Comparison of ENCODE assay signal across 9 cellular contexts in the genomic region with DNA sequence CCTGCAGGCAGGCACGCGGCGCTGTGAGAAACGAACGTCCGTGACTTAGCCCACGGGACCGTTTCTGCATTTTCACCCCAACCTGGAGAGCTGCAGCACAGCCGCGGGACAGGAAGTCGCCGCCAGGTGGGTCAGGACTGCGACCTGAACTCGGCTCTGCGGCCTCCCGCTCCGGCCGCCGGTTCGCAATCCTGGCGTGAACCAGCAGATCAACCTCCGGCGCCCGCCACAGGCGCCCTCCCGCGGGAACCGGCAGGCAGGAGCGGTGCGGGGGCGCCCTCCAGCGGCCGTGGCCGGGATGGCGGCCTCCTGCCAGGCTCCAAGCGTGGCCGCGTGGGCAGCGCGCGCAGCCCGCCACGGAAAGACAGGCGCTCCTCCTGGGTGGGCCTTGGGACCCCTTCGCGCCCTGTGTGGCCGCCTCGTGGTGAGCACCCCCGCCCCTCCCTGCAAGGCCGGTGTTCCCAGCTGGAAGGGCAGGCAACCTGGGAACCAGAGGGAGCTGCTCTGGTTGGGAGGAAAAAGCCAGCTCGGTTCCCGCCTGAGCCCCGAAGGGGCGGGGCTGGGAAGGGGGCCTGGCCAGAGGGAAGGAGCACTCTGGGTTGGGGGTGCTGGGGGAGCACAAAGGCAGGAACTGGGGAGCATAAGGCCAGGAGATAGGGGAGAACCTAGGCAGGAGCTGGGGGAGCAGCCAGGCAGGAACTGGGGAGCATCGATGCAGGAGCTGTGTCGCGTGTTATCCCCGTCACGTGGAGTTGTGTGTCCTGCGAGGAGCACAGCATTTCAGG. TPM values are rescaled to one million over a fixed set of nuclear protein-coding genes. Genes with fewer than 3 reads are reported as not detected.
DNase-seq lines count a peak whose midpoint lies in the region; ATAC-seq and TF ChIP-seq lines count a peak whose summit lies in the region.
"Had no signal": no experiment of that assay in that cellular context is flagged by ENCODE, and none has a peak within 500 bp of the region (broad histone marks: within the 10 kb centered on the region; RNA-seq: fewer than 3 reads in every experiment).

No MANE protein-coding gene starts in this region.

- in situ Hi-C loops in Panc1 (cut with HindIII; ENCODE audit: low pct_unique_long_range_greater_than_20kb, low sequenced_read_pairs): no loop called here

- intact Hi-C loops in Panc1 (cut with micrococcal nuclease; ENCODE audit: unreplicated experiment) (loop anchor here (10.0 kb wide), 1 partner anchor 230 kb away; no protein-coding TSS in a partner anchor), natural killer cell (cut with micrococcal nuclease) (loop anchor here (1.0 to 5.0 kb wide), 2 partner anchors 231 to 342 kb away; no protein-coding TSS in a partner anchor)

- ATAC-seq in CD4-positive, CD25-positive, alpha-beta regulatory T cell (ENCODE audit: low read depth in 2 of 2): peak; percentile 81 to 84
- ATAC-seq in GM19467 (IDR thresholded peaks at IDR 0.05; ENCODE audit: unreplicated experiment) (peak; percentile 37), Panc1 (peak; percentile 83), natural killer cell (peak; percentile 74 to 92 (median 81))
- peak; percentile 79 for ATAC-seq in stimulated activated memory B cell treated with anti-CD40 and anti-IgM and Interleukin-4, amounts not matched to agents 10 μg/mL and 1 μg/mL and 100 μg/mL, for 72 hours

- CTCF ChIA-PET in Panc1 (lab: Charles Lee): interaction anchor here (0.5 to 1.7 kb wide), 21 partner anchors 12 to 341 kb away, joined by 3 to 8 read pairs (median 4); partner anchors contain the start of gene CEP131

- no TSS peak for BruUV-seq in Panc1 (replicated peaks; lab: Mats Ljungman, UMichigan)

- peaks cover 23% of the 10 kb centered on the region for H3K27me3 Mint-ChIP-seq in CD4-positive, CD25-positive, alpha-beta regulatory T cell
- peaks cover 22 to 24% of the 10 kb centered on the region in 2 donors for H3K27me3 Mint-ChIP-seq in natural killer cell (ENCODE audit: low read depth in 2 of 2)
- H3K27me3 Mint-ChIP-seq in stimulated activated memory B cell treated with anti-CD40 and anti-IgM and Interleukin-4, amounts not matched to agents 10 μg/mL and 1 μg/mL and 100 μg/mL, for 72 hours: peaks cover 54% of the 10 kb centered on the region

- H3K4me3 ChIP-seq in CD4-positive, CD25-positive, alpha-beta regulatory T cell (ENCODE audit: low read depth, low read length): no peak overlapping the region
- peak overlapping the region; percentile 66 for H3K4me3 ChIP-seq in Jurkat, Clone E6-1 (ENCODE audit: low read length)
- peak overlapping the region; percentile 32 to 49 for H3K4me3 ChIP-seq in Panc1 (ENCODE audit: low read depth in 2 of 2, low read length in 2 of 2)

- H3K36me3 ChIP-seq in CD4-positive, CD25-positive, alpha-beta regulatory T cell (ENCODE audit: control insufficient read depth, insufficient read depth, low read length): no peaks in the 10 kb centered on the region
- H3K36me3 ChIP-seq in Panc1 (ENCODE audit: control insufficient read depth, insufficient read depth, low read length): no peaks in the 10 kb centered on the region; the same call in 1 of the 2 replicates

- POLR2A ChIA-PET in Panc1 (lab: Charles Lee): interaction anchor here (0.5 to 0.6 kb wide), 3 partner anchors 73 to 210 kb away, joined by 3 to 4 read pairs (median 3); no protein-coding TSS in a partner anchor

- H3K4me3 Mint-ChIP-seq in CD4-positive, CD25-positive, alpha-beta regulatory T cell: peak overlapping the region in 1 of 4 donors; percentile 38
- H3K4me3 Mint-ChIP-seq in natural killer cell: peak overlapping the region; percentile 17
- peak overlapping the region; percentile 43 for H3K4me3 Mint-ChIP-seq in stimulated activated memory B cell treated with anti-CD40 and anti-IgM and Interleukin-4, amounts not matched to agents 10 μg/mL and 1 μg/mL and 100 μg/mL, for 72 hours
- H3K4me3 Mint-ChIP-seq: activated naive CD8-positive, alpha-beta T cell had no signal

- H3K4me1 Mint-ChIP-seq in CD4-positive, CD25-positive, alpha-beta regulatory T cell: peaks cover 0 to 16% (median 6%) of the 10 kb centered on the region in 4 donors
- H3K4me1 Mint-ChIP-seq in natural killer cell: peaks cover 12 to 20% of the 10 kb centered on the region in 2 donors
- H3K4me1 Mint-ChIP-seq in stimulated activated memory B cell treated with anti-CD40 and anti-IgM and Interleukin-4, amounts not matched to agents 10 μg/mL and 1 μg/mL and 100 μg/mL, for 72 hours: peaks cover 26% of the 10 kb centered on the region

- no peak overlapping the region for H3K27ac ChIP-seq in CD4-positive, CD25-positive, alpha-beta regulatory T cell (ENCODE audit: insufficient read depth, low read length, poor library complexity, severe bottlenecking)
- H3K27ac ChIP-seq in Panc1 (ENCODE audit: low read length): peak overlapping the region; percentile 84

- no peaks in the 10 kb centered on the region for H3K9me3 Mint-ChIP-seq in CD4-positive, CD25-positive, alpha-beta regulatory T cell
- no peaks in the 10 kb centered on the region for H3K9me3 Mint-ChIP-seq in natural killer cell
- no peaks in the 10 kb centered on the region for H3K9me3 Mint-ChIP-seq in stimulated activated memory B cell treated with anti-CD40 and anti-IgM and Interleukin-4, amounts not matched to agents 10 μg/mL and 1 μg/mL and 100 μg/mL, for 72 hours

- H3K36me3 Mint-ChIP-seq in CD4-positive, CD25-positive, alpha-beta regulatory T cell: no peaks in the 10 kb centered on the region
- no peaks in the 10 kb centered on the region for H3K36me3 Mint-ChIP-seq in natural killer cell
- no peaks in the 10 kb centered on the region for H3K36me3 Mint-ChIP-seq in stimulated activated memory B cell treated with anti-CD40 and anti-IgM and Interleukin-4, amounts not matched to agents 10 μg/mL and 1 μg/mL and 100 μg/mL, for 72 hours
- H3K36me3 Mint-ChIP-seq: activated naive CD8-positive, alpha-beta T cell had no signal

- H3K27ac Mint-ChIP-seq in CD4-positive, CD25-positive, alpha-beta regulatory T cell: peak overlapping the region in 1 of 3 donors; percentile 26
- H3K27ac Mint-ChIP-seq in natural killer cell: no peak overlapping the region
- H3K27ac Mint-ChIP-seq in stimulated activated memory B cell treated with anti-CD40 and anti-IgM and Interleukin-4, amounts not matched to agents 10 μg/mL and 1 μg/mL and 100 μg/mL, for 72 hours: no peak overlapping the region
- H3K27ac Mint-ChIP-seq: activated naive CD8-positive, alpha-beta T cell had no signal

- TF ChIP-seq CTCF in Panc1 (IDR thresholded peaks at IDR 0.05) (peak; percentile 100), natural killer cell (IDR thresholded peaks at IDR 0.05) (peak; percentile 97)

- no peaks in the 10 kb centered on the region for H3K9me3 ChIP-seq in CD4-positive, CD25-positive, alpha-beta regulatory T cell (ENCODE audit: control insufficient read depth in 2 of 2, low read length in 2 of 2)
- H3K9me3 ChIP-seq in Panc1 (ENCODE audit: control insufficient read depth, insufficient read depth, low read depth, low read length): no peaks in the 10 kb centered on the region

- peaks cover 4% of the 10 kb centered on the region for H3K27me3 ChIP-seq in CD4-positive, CD25-positive, alpha-beta regulatory T cell (ENCODE audit: control insufficient read depth, insufficient read depth, low read length)
- H3K27me3 ChIP-seq in Panc1 (ENCODE audit: control insufficient read depth, insufficient read depth, low read length): no peaks in the 10 kb centered on the region

- peak; percentile 75 to 87 (median 87) for DNase-seq in CD4-positive, CD25-positive, alpha-beta regulatory T cell
- DNase-seq in Jurkat, Clone E6-1 (ENCODE audit: low read depth, low spot score): peak; percentile 82
- DNase-seq in Panc1 (ENCODE audit: low read depth, low spot score) (no peak), activated T-helper 1 cell treated with Interleukin-2 at 50 U/mL for 16 hours (ENCODE audit: low read depth) (peak; percentile 81), fibroblast of peridontal ligament (ENCODE audit: extremely low read depth) (peak; percentile 68), natural killer cell (peak; percentile 91)

- peaks cover 37% of the 10 kb centered on the region for H3K4me1 ChIP-seq in CD4-positive, CD25-positive, alpha-beta regulatory T cell (ENCODE audit: control insufficient read depth, insufficient read depth, low read length, poor library complexity, severe bottlenecking)
- peaks cover 49% of the 10 kb centered on the region for H3K4me1 ChIP-seq in Panc1 (ENCODE audit: control insufficient read depth, insufficient read depth, low read length)

RNA-seq across cellular contexts. Expression of gene ACTG1, which starts 28.2 kb away (rescaled TPM):
- total RNA-seq in CD4-positive, CD25-positive, alpha-beta regulatory T cell: 1,684 TPM
- 1,000 to 10,000 TPM; 1,881 to 2,724 (median 2,486) TPM for polyA plus RNA-seq in CD4-positive, CD25-positive, alpha-beta regulatory T cell
- polyA plus RNA-seq in Jurkat, Clone E6-1 (2012; ENCODE audit: insufficient read depth, insufficient read length): 2,303 TPM
- total RNA-seq in Panc1 (2021; ENCODE audit: unreplicated experiment): 4,502 TPM
- polyA plus RNA-seq in Panc1 (2012; ENCODE audit: insufficient read length): 6,760 TPM
- 1,000 to 10,000 TPM; 1,401 to 1,901 (median 1,735) TPM for total RNA-seq in natural killer cell

RNA-seq across cellular contexts. Expression of gene FSCN2, which starts 43.8 kb away (rescaled TPM):
- total RNA-seq in CD4-positive, CD25-positive, alpha-beta regulatory T cell: 0.74 TPM
- under 1 TPM in 1 of 4 donors, not detected in 3; 0.17 TPM for polyA plus RNA-seq in CD4-positive, CD25-positive, alpha-beta regulatory T cell
- polyA plus RNA-seq in Jurkat, Clone E6-1 (2012; ENCODE audit: insufficient read depth, insufficient read length): not detected
- total RNA-seq in Panc1 (2021; ENCODE audit: unreplicated experiment) (1.2 TPM), natural killer cell (1 to 10 TPM in 2 of 3 donors, under 1 TPM in 1; 0.26 to 2.6 (median 1.0) TPM)
- 9.6 TPM for polyA plus RNA-seq in Panc1 (2012; ENCODE audit: insufficient read length)
